ENCODE assay signal across 14 cellular contexts in the genomic region with DNA sequence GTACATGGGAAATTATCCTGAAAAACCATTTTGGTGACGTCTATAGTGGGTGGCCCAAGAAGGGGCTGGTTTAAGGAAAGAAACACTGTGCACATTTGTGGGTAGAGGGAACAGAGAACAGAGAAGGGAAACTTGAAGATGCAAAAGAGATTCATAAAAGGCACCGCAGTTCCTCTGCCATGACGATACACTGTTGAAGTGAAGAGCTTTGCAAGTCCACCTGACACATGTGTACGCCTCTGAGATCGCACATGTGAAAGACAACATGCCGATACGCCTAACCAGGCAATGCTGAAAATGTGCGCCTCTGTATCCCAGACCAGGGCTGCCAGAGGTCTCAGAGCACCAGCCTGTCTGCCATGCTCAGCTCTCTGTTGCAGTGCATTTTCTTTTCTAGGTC.
A peak's percentile ranks its signal among the peaks of the same experiment; 100 is the strongest.
DNase-seq lines count a peak whose midpoint lies in the region; ATAC-seq, FAIRE-seq and TF ChIP-seq lines count a peak whose summit lies in the region.
"Had no signal": no experiment of that assay in that cellular context is flagged by ENCODE, and none has a peak within 500 bp of the region (broad histone marks: within the 10 kb centered on the region; RNA-seq: fewer than 3 reads in every experiment).

No MANE protein-coding gene starts in this region.

- H3F3A ChIP-seq in GM23248 (ENCODE audit: insufficient read depth): no peaks in the 10 kb centered on the region

- TF ChIP-seq CTCF in bronchial epithelial cell (IDR thresholded peaks at IDR 0.05; ENCODE audit: insufficient read depth, low read length, severe bottlenecking) (no peak), chondrocyte (IDR thresholded peaks at IDR 0.05) (no peak)

- peaks cover 7% of the 10 kb centered on the region for H3K36me3 Mint-ChIP-seq in chondrocyte (ENCODE audit: low read depth)
- no peaks in the 10 kb centered on the region for H3K36me3 Mint-ChIP-seq in activated CD4-positive, alpha-beta T cell treated with anti-CD3 and anti-CD28 coated beads, Interleukin-2, amount 10 ng/mL, durations not matched to agents 24 days and 14 days (ENCODE audit: low read depth)

- H3K4me1 Mint-ChIP-seq in chondrocyte (ENCODE audit: low read depth): peaks cover under 1% of the 10 kb centered on the region
- no peaks in the 10 kb centered on the region for H3K4me1 Mint-ChIP-seq in activated CD4-positive, alpha-beta T cell treated with anti-CD3 and anti-CD28 coated beads, Interleukin-2, amount 10 ng/mL, durations not matched to agents 24 days and 14 days
- H3K4me1 Mint-ChIP-seq: CD8-positive, alpha-beta memory T cell; endodermal cell had no signal

- no peaks in the 10 kb centered on the region for H4K20me1 ChIP-seq in GM23248 (ENCODE audit: insufficient read depth)

- no peak overlapping the region for H3K9ac ChIP-seq in GM23248

- peak; percentile 95 for ATAC-seq in GM18861 (IDR thresholded peaks at IDR 0.05; ENCODE audit: unreplicated experiment)
- peak; percentile 97 for ATAC-seq in GM21526 (IDR thresholded peaks at IDR 0.05; ENCODE audit: low FRiP score, unreplicated experiment)
- peak; percentile 97 for ATAC-seq in HG03066 (IDR thresholded peaks at IDR 0.05; ENCODE audit: low read depth, unreplicated experiment)
- ATAC-seq: naive thymus-derived CD8-positive, alpha-beta T cell had no signal

- no peak overlapping the region for H2AFZ ChIP-seq in GM23248

- H3K36me3 ChIP-seq in bronchial epithelial cell (ENCODE audit: control insufficient read depth, insufficient read depth, low read length) (peaks cover 8% of the 10 kb centered on the region), GM23248 (ENCODE audit: low read depth) (no peaks in the 10 kb centered on the region)

- no peak overlapping the region for H3K4me2 ChIP-seq in GM23248 (ENCODE audit: unreplicated experiment)

- H3K27ac ChIP-seq in GM23248: no peak overlapping the region

- H3K4me3 ChIP-seq in bronchial epithelial cell (ENCODE audit: low read depth, low read length) (no peak overlapping the region), GM23248 (no peak overlapping the region)

- in situ Hi-C loops in GM23248 (cut with MboI): no loop called here

- no peak overlapping the region for H3K27ac Mint-ChIP-seq in chondrocyte (ENCODE audit: unreplicated experiment)
- no peak overlapping the region for H3K27ac Mint-ChIP-seq in activated CD4-positive, alpha-beta T cell treated with anti-CD3 and anti-CD28 coated beads, Interleukin-2, amount 10 ng/mL, durations not matched to agents 24 days and 14 days
- H3K27ac Mint-ChIP-seq: CD8-positive, alpha-beta memory T cell; endodermal cell had no signal

- H3K27me3 Mint-ChIP-seq in chondrocyte (ENCODE audit: low read depth): no peaks in the 10 kb centered on the region
- H3K27me3 Mint-ChIP-seq in activated CD4-positive, alpha-beta T cell treated with anti-CD3 and anti-CD28 coated beads, Interleukin-2, amount 10 ng/mL, durations not matched to agents 24 days and 14 days: no peaks in the 10 kb centered on the region
- H3K27me3 Mint-ChIP-seq: CD8-positive, alpha-beta memory T cell; naive thymus-derived CD8-positive, alpha-beta T cell had no signal

- FAIRE-seq in bronchial epithelial cell (lab: Jason Lieb, UNC) (peak; percentile 93), frontal cortex (lab: Jason Lieb, UNC) (no peak)

- H3K4me1 ChIP-seq in GM23248 (ENCODE audit: insufficient read depth): no peaks in the 10 kb centered on the region

- H3K4me3 Mint-ChIP-seq in chondrocyte (ENCODE audit: unreplicated experiment): no peak overlapping the region
- no peak overlapping the region for H3K4me3 Mint-ChIP-seq in activated CD4-positive, alpha-beta T cell treated with anti-CD3 and anti-CD28 coated beads, Interleukin-2, amount 10 ng/mL, durations not matched to agents 24 days and 14 days
- H3K4me3 Mint-ChIP-seq: CD8-positive, alpha-beta memory T cell; endodermal cell; naive thymus-derived CD8-positive, alpha-beta T cell had no signal

- 88 to 93% methylated on average over 8 of the region's 8 CpGs for WGBS in GM23248 (ENCODE audit: low coverage in 1 of 2, low lambda C conversion rate in 2 of 2, missing lambda C conversion rate in 2 of 2), 2 experiments

- no peaks in the 10 kb centered on the region for H3K79me2 ChIP-seq in GM23248 (ENCODE audit: insufficient read depth)

- no peak for DNase-seq in bronchial epithelial cell (ENCODE audit: low read depth)
- no peak for DNase-seq in frontal cortex (ENCODE audit: low spot score in 2 of 2)
- DNase-seq in chondrocyte (ENCODE audit: low spot score): no peak
- no peak for DNase-seq in activated CD4-positive, alpha-beta T cell treated with anti-CD3 and anti-CD28 coated beads, Interleukin-2, amount 10 ng/mL, durations not matched to agents 24 days and 14 days
- DNase-seq in GM23248: no peak
- DNase-seq: amygdala; CD8-positive, alpha-beta memory T cell; endodermal cell; KBM-7; naive thymus-derived CD8-positive, alpha-beta T cell; NCI-H526 had no signal

- no peaks in the 10 kb centered on the region for H3K9me2 ChIP-seq in GM23248 (ENCODE audit: insufficient read depth)

- intact Hi-C loops in activated CD4-positive, alpha-beta T cell treated with anti-CD3 and anti-CD28 coated beads, Interleukin-2, amount 10 ng/mL, durations not matched to agents 24 days and 14 days (cut with micrococcal nuclease): no loop called here

- H3K9me3 Mint-ChIP-seq in chondrocyte (ENCODE audit: low read depth): no peaks in the 10 kb centered on the region
- no peaks in the 10 kb centered on the region for H3K9me3 Mint-ChIP-seq in activated CD4-positive, alpha-beta T cell treated with anti-CD3 and anti-CD28 coated beads, Interleukin-2, amount 10 ng/mL, durations not matched to agents 24 days and 14 days
- H3K9me3 Mint-ChIP-seq: endodermal cell; naive thymus-derived CD8-positive, alpha-beta T cell had no signal

- H3K27me3 ChIP-seq in bronchial epithelial cell (ENCODE audit: control insufficient read depth, insufficient read depth, low read length) (no peaks in the 10 kb centered on the region), GM23248 (replicated peaks; ENCODE audit: insufficient read depth) (no peaks in the 10 kb centered on the region)

- no peaks in the 10 kb centered on the region for H3K9me3 ChIP-seq in GM23248 (ENCODE audit: low read depth)
